Comparison of ENCODE assay signal across 8 cellular contexts in genomic region chr2:144516981-144517824, GRCh38. TPM values are rescaled to one million over a fixed set of nuclear protein-coding genes. Genes with fewer than 3 reads are reported as not detected.
DNase-seq lines count a peak whose midpoint lies in the region; TF ChIP-seq lines count a peak whose summit lies in the region.

No MANE protein-coding gene starts in this region.

- intact Hi-C loops in tibial artery (cut with DNase I; ENCODE audit: low total_unique reads), result loop anchor here (5.0 kb wide), 2 partner anchors 70 to 185 kb away; a partner anchor contains a TSS

- no peaks in the 10 kb centered on the region for H3K9me3 ChIP-seq in tibial artery

- H3K4me3 ChIP-seq in HFF-Myc (replicated peaks; ENCODE audit: low read depth, low read length) (peak overlapping the region; percentile 65), tibial artery (peak overlapping the region; percentile 71 to 73)

- peak overlapping the region; percentile 97 to 99 for H3K27ac ChIP-seq in tibial artery

- TF ChIP-seq CTCF in HFF-Myc (IDR thresholded peaks at IDR 0.05; ENCODE audit: low read depth, low read length, missing control alignments) (no peak), tibial artery (IDR thresholded peaks at IDR 0.05) (no peak)

- H3K4me1 ChIP-seq in tibial artery, result peaks cover 0 to 29% (median 4%) of the 10 kb centered on the region in 4 donors

- DNase-seq in NCI-H82 (lab: John Stamatoyannopoulos, UW) (peak; percentile 76), NCI-H82 treated with DMSO at 0.1 percent for 48 hours (lab: John Stamatoyannopoulos, UW; ENCODE audit: unreplicated experiment) (no peak), HFF-Myc (ENCODE audit: extremely low read depth, low read depth) (peak; percentile 71), NAMALWA (ENCODE audit: low spot score) (peak; percentile 85), fibroblast of gingiva (ENCODE audit: low read depth) (peak; percentile 95), myocyte (ENCODE audit: low read depth) (peak; percentile 91), tibial artery (peak; percentile 80 to 81)
- DNase-seq in activated CD8-positive, alpha-beta memory T cell treated with anti-CD3 and anti-CD28 coated beads, Interleukin-2, amount 50 U/mL, for 4 hours, result peak; percentile 55

- no peaks in the 10 kb centered on the region for H3K27me3 ChIP-seq in tibial artery

- H3K36me3 ChIP-seq in tibial artery, result no peaks in the 10 kb centered on the region

RNA-seq across cellular contexts. Expression of gene ZEB2, which starts 2.7 kb away (rescaled TPM):
- total RNA-seq in myocyte, result 164 and 199 TPM in 2 replicates
- polyA plus RNA-seq in myocyte (2012), result 56.3 TPM
